26 cellular contexts compared by ENCODE assay signal in the genomic region with DNA sequence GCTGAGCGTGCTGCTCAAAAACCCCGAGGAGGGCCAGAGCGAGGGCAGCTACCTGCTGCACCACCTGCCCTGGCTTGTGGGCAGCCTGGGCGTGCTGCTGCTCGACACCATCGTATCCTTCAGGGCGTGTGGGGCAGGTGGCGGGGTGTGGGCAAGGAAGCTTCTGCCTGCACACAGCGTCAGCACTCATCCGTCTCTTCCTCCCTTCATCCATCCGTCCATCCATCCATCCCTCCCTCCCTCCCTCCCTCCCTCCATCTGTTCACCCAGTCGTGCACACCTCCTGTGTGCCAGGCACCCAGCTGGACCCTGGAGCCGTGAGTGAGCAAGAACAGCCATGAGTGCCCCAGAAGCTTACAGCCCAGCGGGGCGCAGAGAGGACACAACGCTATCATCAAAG.
"Had no signal": no experiment of that assay in that cellular context is flagged by ENCODE, and none has a peak within 500 bp of the region (broad histone marks: within the 10 kb centered on the region; RNA-seq: fewer than 3 reads in every experiment).

No MANE protein-coding gene starts in this region.

- H3K27me3 ChIP-seq: ascending aorta, cardiac muscle cell, heart right ventricle, ovary, right lobe of liver, upper lobe of left lung, vagina had no signal

- ATAC-seq: esophagus mucosa; heart right ventricle; stimulated activated memory B cell treated with anti-CD40 and anti-IgM and Interleukin-4, amounts not matched to agents 10 μg/mL and 1 μg/mL and 100 μg/mL, for 72 hours; stimulated activated naive CD8-positive, alpha-beta T cell treated with anti-CD3 and anti-CD28 coated beads, Interleukin-15, amount 100 ng/mL, for 72 hours had no signal

- DNase-seq: activated CD4-positive, alpha-beta memory T cell treated with anti-CD3 and anti-CD28 coated beads, Interleukin-2, amount 10 ng/mL, durations not matched to agents 7 days and 5 days; activated CD4-positive, alpha-beta T cell treated with anti-CD3 and anti-CD28 coated beads for 4 hours; activated gamma-delta T cell; activated naive CD4-positive, alpha-beta T cell treated with anti-CD3 and anti-CD28 coated beads, Interleukin-2, amount 10 ng/mL, durations not matched to agents 7 days and 5 days; activated naive CD8-positive, alpha-beta T cell treated with anti-CD3 and anti-CD28 coated beads, Interleukin-2, amount 10 ng/mL, durations not matched to agents 7 days and 5 days; endodermal cell; foreskin fibroblast; heart right ventricle; mammary epithelial cell; ovary; right lobe of liver; stimulated activated CD4-positive, alpha-beta T cell treated with anti-CD3 and anti-CD28 coated beads, Interleukin-12 subunit alpha, Interleukin-12 subunit beta, amount 100 ng/mL, for 4 hours; stimulated activated CD4-positive, alpha-beta T cell treated with anti-CD3 and anti-CD28 coated beads, Interleukin-4, amount 100 ng/mL, for 24 hours; stimulated activated naive CD8-positive, alpha-beta T cell treated with anti-CD3 and anti-CD28 coated beads, Interleukin-15, amount 100 ng/mL, for 72 hours; T-helper 1 cell; upper lobe of left lung had no signal

- H3K9me3 Mint-ChIP-seq: activated CD4-positive, alpha-beta memory T cell treated with anti-CD3 and anti-CD28 coated beads, Interleukin-2, amount 10 ng/mL, durations not matched to agents 7 days and 5 days; activated naive CD4-positive, alpha-beta T cell treated with anti-CD3 and anti-CD28 coated beads, Interleukin-2, amount 10 ng/mL, durations not matched to agents 7 days and 5 days; activated naive CD8-positive, alpha-beta T cell treated with anti-CD3 and anti-CD28 coated beads, Interleukin-2, amount 10 ng/mL, durations not matched to agents 7 days and 5 days; activated T-helper 1 cell treated with anti-CD3 and anti-CD28 coated beads, Interleukin-12 subunit alpha, Interleukin-12 subunit beta, Interleukin-2, Interleukin-4 antibody, amounts not matched to agents 30 ng/mL and 10 ng/mL and 1 ng/mL, durations not matched to agents 14 hours and 24 hours and 36 hours; brain; endodermal cell; nephron; stimulated activated memory B cell treated with anti-CD40 and anti-IgM and Interleukin-4, amounts not matched to agents 10 μg/mL and 1 μg/mL and 100 μg/mL, for 72 hours; stimulated activated naive CD8-positive, alpha-beta T cell treated with anti-CD3 and anti-CD28 coated beads, Interleukin-15, amount 100 ng/mL, for 72 hours had no signal

- H3K36me3 Mint-ChIP-seq: activated naive CD4-positive, alpha-beta T cell treated with anti-CD3 and anti-CD28 coated beads, Interleukin-2, amount 10 ng/mL, durations not matched to agents 7 days and 5 days; activated naive CD8-positive, alpha-beta T cell treated with anti-CD3 and anti-CD28 coated beads, Interleukin-2, amount 10 ng/mL, durations not matched to agents 7 days and 5 days had no signal

- H3K9me3 ChIP-seq: ascending aorta, heart right ventricle, ovary, right lobe of liver, upper lobe of left lung, vagina had no signal

- H3K36me3 ChIP-seq: ovary had no signal

- H3K4me3 ChIP-seq: ascending aorta, cardiac muscle cell, heart right ventricle, ovary, right lobe of liver, upper lobe of left lung, vagina had no signal

- H3K27ac ChIP-seq: ascending aorta, cardiac muscle cell, heart right ventricle, ovary, right lobe of liver, upper lobe of left lung, vagina, VCaP had no signal

- H3K27me3 Mint-ChIP-seq: activated CD4-positive, alpha-beta memory T cell treated with anti-CD3 and anti-CD28 coated beads, Interleukin-2, amount 10 ng/mL, durations not matched to agents 7 days and 5 days; activated naive CD4-positive, alpha-beta T cell treated with anti-CD3 and anti-CD28 coated beads, Interleukin-2, amount 10 ng/mL, durations not matched to agents 7 days and 5 days; activated naive CD8-positive, alpha-beta T cell treated with anti-CD3 and anti-CD28 coated beads, Interleukin-2, amount 10 ng/mL, durations not matched to agents 7 days and 5 days; brain; progenitor cell of endocrine pancreas; stimulated activated memory B cell treated with anti-CD40 and anti-IgM and Interleukin-4, amounts not matched to agents 10 μg/mL and 1 μg/mL and 100 μg/mL, for 72 hours; stimulated activated naive CD8-positive, alpha-beta T cell treated with anti-CD3 and anti-CD28 coated beads, Interleukin-15, amount 100 ng/mL, for 72 hours had no signal

- H3K4me3 Mint-ChIP-seq: activated CD4-positive, alpha-beta memory T cell treated with anti-CD3 and anti-CD28 coated beads, Interleukin-2, amount 10 ng/mL, durations not matched to agents 7 days and 5 days; activated naive CD4-positive, alpha-beta T cell treated with anti-CD3 and anti-CD28 coated beads, Interleukin-2, amount 10 ng/mL, durations not matched to agents 7 days and 5 days; activated naive CD8-positive, alpha-beta T cell treated with anti-CD3 and anti-CD28 coated beads, Interleukin-2, amount 10 ng/mL, durations not matched to agents 7 days and 5 days; activated T-helper 1 cell treated with anti-CD3 and anti-CD28 coated beads, Interleukin-12 subunit alpha, Interleukin-12 subunit beta, Interleukin-2, Interleukin-4 antibody, amounts not matched to agents 30 ng/mL and 10 ng/mL and 1 ng/mL, durations not matched to agents 14 hours and 24 hours and 36 hours; brain; endodermal cell; nephron; stimulated activated memory B cell treated with anti-CD40 and anti-IgM and Interleukin-4, amounts not matched to agents 10 μg/mL and 1 μg/mL and 100 μg/mL, for 72 hours; stimulated activated naive CD8-positive, alpha-beta T cell treated with anti-CD3 and anti-CD28 coated beads, Interleukin-15, amount 100 ng/mL, for 72 hours had no signal

- H3K4me1 ChIP-seq: ascending aorta, heart right ventricle, right lobe of liver, upper lobe of left lung, vagina had no signal

- H3K27ac Mint-ChIP-seq: activated CD4-positive, alpha-beta memory T cell treated with anti-CD3 and anti-CD28 coated beads, Interleukin-2, amount 10 ng/mL, durations not matched to agents 7 days and 5 days; activated naive CD8-positive, alpha-beta T cell treated with anti-CD3 and anti-CD28 coated beads, Interleukin-2, amount 10 ng/mL, durations not matched to agents 7 days and 5 days; endodermal cell; nephron; stimulated activated memory B cell treated with anti-CD40 and anti-IgM and Interleukin-4, amounts not matched to agents 10 μg/mL and 1 μg/mL and 100 μg/mL, for 72 hours had no signal

- H3K4me1 Mint-ChIP-seq: activated CD4-positive, alpha-beta memory T cell treated with anti-CD3 and anti-CD28 coated beads, Interleukin-2, amount 10 ng/mL, durations not matched to agents 7 days and 5 days; activated naive CD4-positive, alpha-beta T cell treated with anti-CD3 and anti-CD28 coated beads, Interleukin-2, amount 10 ng/mL, durations not matched to agents 7 days and 5 days; activated naive CD8-positive, alpha-beta T cell treated with anti-CD3 and anti-CD28 coated beads, Interleukin-2, amount 10 ng/mL, durations not matched to agents 7 days and 5 days; brain; endodermal cell; nephron; stimulated activated naive CD8-positive, alpha-beta T cell treated with anti-CD3 and anti-CD28 coated beads, Interleukin-15, amount 100 ng/mL, for 72 hours had no signal
